35 cellular contexts compared by ENCODE assay signal in the genomic region with DNA sequence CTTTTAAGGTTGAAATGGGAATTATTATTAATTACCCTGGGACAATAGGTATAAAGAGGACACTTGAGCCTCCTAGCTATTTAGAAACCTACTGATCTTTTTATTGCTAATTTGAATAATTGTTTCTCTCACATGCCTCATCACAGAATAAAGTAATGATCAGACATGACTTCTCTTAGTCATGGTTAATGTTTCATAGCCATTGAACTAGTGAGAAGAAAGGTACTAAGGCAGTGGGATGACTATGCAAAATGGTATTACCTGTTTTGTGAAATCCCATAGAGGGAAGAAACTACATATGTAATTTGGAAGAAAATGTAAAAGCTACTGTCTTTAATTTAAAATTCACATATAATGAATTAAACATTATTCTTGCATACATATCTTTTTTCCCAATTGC.
"Had no signal": no experiment of that assay in that cellular context is flagged by ENCODE, and none has a peak within 500 bp of the region (broad histone marks: within the 10 kb centered on the region; RNA-seq: fewer than 3 reads in every experiment).

No MANE protein-coding gene starts in this region.

- H3K27ac ChIP-seq: adrenal gland, breast epithelium, coronary artery, dorsolateral prefrontal cortex, gastrocnemius medialis, WERI-Rb-1 had no signal

- H3K9me3 ChIP-seq: adrenal gland, breast epithelium, gastrocnemius medialis had no signal

- H3K4me1 Mint-ChIP-seq: activated B cell treated with CpG ODN at 0.5 μM for 24 hours; activated naive CD4-positive, alpha-beta T cell treated with anti-CD3 and anti-CD28 coated beads, Interleukin-2, amount 50 U/mL, for 24 hours; activated naive CD8-positive, alpha-beta T cell treated with anti-CD3 and anti-CD28 coated beads for 36 hours; activated naive CD8-positive, alpha-beta T cell treated with anti-CD3 and anti-CD28 coated beads, Interleukin-2, amount 50 U/mL, for 24 hours; activated T-helper 17 cell treated with anti-CD3 and anti-CD28 coated beads, Interleukin-2, amount 50 U/mL, for 72 hours; central memory CD8-positive, alpha-beta T cell; endodermal cell; T-helper 17 cell had no signal

- H3K4me3 ChIP-seq: adrenal gland, breast epithelium, coronary artery, dorsolateral prefrontal cortex, gastrocnemius medialis had no signal

- H3K27me3 ChIP-seq: adrenal gland, breast epithelium, dorsolateral prefrontal cortex, gastrocnemius medialis had no signal

- H3K36me3 ChIP-seq: adrenal gland, breast epithelium, gastrocnemius medialis, WERI-Rb-1 had no signal

- H3K36me3 Mint-ChIP-seq: activated naive CD4-positive, alpha-beta T cell treated with anti-CD3 and anti-CD28 coated beads, Interleukin-2, amount 50 U/mL, for 24 hours; activated naive CD8-positive, alpha-beta T cell treated with anti-CD3 and anti-CD28 coated beads for 36 hours; brain had no signal

- H3K4me3 Mint-ChIP-seq: activated B cell treated with CpG ODN at 0.5 μM for 24 hours; activated CD8-positive, alpha-beta T cell treated with anti-CD3 and anti-CD28 coated beads for 36 hours; activated naive CD4-positive, alpha-beta T cell treated with anti-CD3 and anti-CD28 coated beads for 36 hours; activated naive CD4-positive, alpha-beta T cell treated with anti-CD3 and anti-CD28 coated beads, Interleukin-2, amount 50 U/mL, for 24 hours; activated naive CD8-positive, alpha-beta T cell treated with anti-CD3 and anti-CD28 coated beads for 36 hours; activated naive CD8-positive, alpha-beta T cell treated with anti-CD3 and anti-CD28 coated beads, Interleukin-2, amount 50 U/mL, for 24 hours; activated T-cell treated with anti-CD3 and anti-CD28 coated beads, Interleukin-2, amount 50 U/mL, for 4 hours; activated T-helper 17 cell treated with anti-CD3 and anti-CD28 coated beads, Interleukin-2, amount 50 U/mL, for 72 hours; brain; central memory CD8-positive, alpha-beta T cell; dendritic cell treated with granulocyte-macrophage colony-stimulating factor and Interleukin-4, amounts not matched to agents 40 ng/mL and 50 ng/mL, for 4 days; endodermal cell; T-helper 17 cell; T-helper 2 cell treated with Interferon-gamma antibody and Interleukin-4, amounts not matched to agents 5 μg/mL and 100 μg/mL, for 36 hours had no signal

- DNase-seq: activated B cell treated with CpG ODN at 0.5 μM for 24 hours; activated CD4-positive, alpha-beta T cell treated with anti-CD3 and anti-CD28 coated beads for 48 hours; activated CD4-positive, alpha-beta T cell treated with anti-CD3 and anti-CD28 coated beads, Interleukin-2, amount 50 U/mL, for 1 hour; activated CD4-positive, alpha-beta T cell treated with anti-CD3 and anti-CD28 coated beads, Interleukin-2, amount 50 U/mL, for 48 hours; activated CD8-positive, alpha-beta memory T cell treated with anti-CD3 and anti-CD28 coated beads for 24 hours; activated CD8-positive, alpha-beta T cell treated with anti-CD3 and anti-CD28 coated beads for 36 hours; activated effector memory CD4-positive, alpha-beta T cell treated with Interleukin-2 at 50 U/mL for 16 hours; activated gamma-delta T cell treated with Interleukin-2 at 50 U/mL for 16 hours; activated naive CD4-positive, alpha-beta T cell treated with anti-CD3 and anti-CD28 coated beads for 36 hours; activated naive CD8-positive, alpha-beta T cell treated with anti-CD3 and anti-CD28 coated beads for 36 hours; activated naive CD8-positive, alpha-beta T cell treated with anti-CD3 and anti-CD28 coated beads, Interleukin-2, amount 50 U/mL, for 24 hours; activated T-cell treated with anti-CD3 and anti-CD28 coated beads, Interleukin-2, amount 50 U/mL, for 4 hours; adrenal gland; amygdala; aorta; dorsolateral prefrontal cortex; effector memory CD4-positive, alpha-beta T cell; endodermal cell; erythroblast; foreskin fibroblast; gastrocnemius medialis; glutamatergic neuron; T-helper 1 cell; T-helper 17 cell; T1000; WERI-Rb-1 had no signal

- H3K4me1 ChIP-seq: adrenal gland, breast epithelium, gastrocnemius medialis had no signal

- ATAC-seq: activated CD4-positive, CD25-positive, alpha-beta regulatory T cell treated with anti-CD3 and anti-CD28 coated beads, Interleukin-2, amount 50 U/mL, for 24 hours; activated CD8-positive, alpha-beta T cell treated with anti-CD3 and anti-CD28 coated beads for 36 hours; activated naive CD8-positive, alpha-beta T cell treated with anti-CD3 and anti-CD28 coated beads, Interleukin-2, amount 50 U/mL, for 24 hours; activated T-cell treated with anti-CD3 and anti-CD28 coated beads, Interleukin-2, amount 50 U/mL, for 4 hours; activated T-helper 17 cell treated with anti-CD3 and anti-CD28 coated beads, Interleukin-2, amount 50 U/mL, for 72 hours; gastrocnemius medialis; T-helper 17 cell had no signal

- H3K27me3 Mint-ChIP-seq: activated B cell treated with CpG ODN at 0.5 μM for 24 hours; activated CD8-positive, alpha-beta T cell treated with anti-CD3 and anti-CD28 coated beads for 36 hours; activated naive CD4-positive, alpha-beta T cell treated with anti-CD3 and anti-CD28 coated beads, Interleukin-2, amount 50 U/mL, for 24 hours; activated naive CD8-positive, alpha-beta T cell treated with anti-CD3 and anti-CD28 coated beads for 36 hours; activated naive CD8-positive, alpha-beta T cell treated with anti-CD3 and anti-CD28 coated beads, Interleukin-2, amount 50 U/mL, for 24 hours; activated T-helper 17 cell treated with anti-CD3 and anti-CD28 coated beads, Interleukin-2, amount 50 U/mL, for 72 hours; brain; central memory CD8-positive, alpha-beta T cell; dendritic cell treated with granulocyte-macrophage colony-stimulating factor and Interleukin-4, amounts not matched to agents 40 ng/mL and 50 ng/mL, for 4 days; T-helper 17 cell had no signal

- H3K9me3 Mint-ChIP-seq: activated CD8-positive, alpha-beta T cell treated with anti-CD3 and anti-CD28 coated beads for 36 hours; activated naive CD8-positive, alpha-beta T cell treated with anti-CD3 and anti-CD28 coated beads for 36 hours; activated T-cell treated with anti-CD3 and anti-CD28 coated beads, Interleukin-2, amount 50 U/mL, for 4 hours; brain; central memory CD8-positive, alpha-beta T cell; dendritic cell treated with granulocyte-macrophage colony-stimulating factor and Interleukin-4, amounts not matched to agents 40 ng/mL and 50 ng/mL, for 4 days; endodermal cell had no signal

- H3K27ac Mint-ChIP-seq: activated B cell treated with CpG ODN at 0.5 μM for 24 hours; activated CD8-positive, alpha-beta T cell treated with anti-CD3 and anti-CD28 coated beads for 36 hours; activated naive CD4-positive, alpha-beta T cell treated with anti-CD3 and anti-CD28 coated beads for 36 hours; activated naive CD4-positive, alpha-beta T cell treated with anti-CD3 and anti-CD28 coated beads, Interleukin-2, amount 50 U/mL, for 24 hours; activated naive CD8-positive, alpha-beta T cell treated with anti-CD3 and anti-CD28 coated beads for 36 hours; activated naive CD8-positive, alpha-beta T cell treated with anti-CD3 and anti-CD28 coated beads, Interleukin-2, amount 50 U/mL, for 24 hours; activated T-helper 17 cell treated with anti-CD3 and anti-CD28 coated beads, Interleukin-2, amount 50 U/mL, for 72 hours; brain; dendritic cell treated with granulocyte-macrophage colony-stimulating factor and Interleukin-4, amounts not matched to agents 40 ng/mL and 50 ng/mL, for 4 days; endodermal cell; T-helper 17 cell; T-helper 2 cell treated with Interferon-gamma antibody and Interleukin-4, amounts not matched to agents 5 μg/mL and 100 μg/mL, for 36 hours had no signal
